9 cellular contexts compared by ENCODE assay signal in genomic region chr7:767941-768729, GRCh38. TPM values are rescaled to one million over a fixed set of nuclear protein-coding genes. Genes with fewer than 3 reads are reported as not detected.
DNase-seq lines count a peak whose midpoint lies in the region; ATAC-seq, FAIRE-seq and TF ChIP-seq lines count a peak whose summit lies in the region.
"Had no signal": no experiment of that assay in that cellular context is flagged by ENCODE, and none has a peak within 500 bp of the region (broad histone marks: within the 10 kb centered on the region; RNA-seq: fewer than 3 reads in every experiment).

No MANE protein-coding gene starts in this region.

- FAIRE-seq in D721Med (lab: Jason Lieb, UNC) = no peak

- BruUV-seq in MCF 10A (replicated peaks; lab: Mats Ljungman, UMichigan) = no TSS peak

- H3K4me3 Mint-ChIP-seq in MCF 10A (ENCODE audit: unreplicated experiment) = peak overlapping the region; percentile 79
- peak overlapping the region; percentile 59 for H3K4me3 Mint-ChIP-seq in natural killer cell

- H3K9me3 Mint-ChIP-seq in MCF 10A (ENCODE audit: unreplicated experiment) (no peaks in the 10 kb centered on the region), natural killer cell (no peaks in the 10 kb centered on the region)

- intact Hi-C loops in MCF 10A (cut with micrococcal nuclease) = no loop called here
- intact Hi-C loops in natural killer cell (cut with micrococcal nuclease) = no loop called here

- CTCF ChIA-PET in MCF 10A (lab: Yijun Ruan, JAX) = interaction anchor here (0.6 to 2.2 kb wide), 7 partner anchors 8 to 450 kb away, joined by 3 to 10 read pairs (median 5); no protein-coding TSS in a partner anchor

- ATAC-seq in natural killer cell (peak in 1 of 3 donors; percentile 71), HG03108 (IDR thresholded peaks at IDR 0.05; ENCODE audit: unreplicated experiment) (no peak), GM18873 (IDR thresholded peaks at IDR 0.05; ENCODE audit: low FRiP score, unreplicated experiment) (no peak)

- DNase-seq in C1 segment of cervical spinal cord (lab: John Stamatoyannopoulos, UW) = peak in 10 of 14 donors; percentile 27 to 96 (median 60)
- DNase-seq in NCI-H1436 treated with DMSO at 0.1 percent for 48 hours (lab: John Stamatoyannopoulos, UW) = peak; percentile 69
- DNase-seq in MCF 10A (ENCODE audit: unreplicated experiment) = peak; percentile 95
- DNase-seq in natural killer cell = no peak
- no peak for DNase-seq in D721Med (ENCODE audit: insufficient read length, low spot score)
- no peak for DNase-seq in foreskin fibroblast
- DNase-seq: DND-41 had no signal

- H3K4me3 ChIP-seq in foreskin fibroblast (ENCODE audit: low read depth in 1 of 2, low read length in 2 of 2) = no peak overlapping the region

- H3K27me3 Mint-ChIP-seq in MCF 10A (ENCODE audit: insufficient read depth, unreplicated experiment) (no peaks in the 10 kb centered on the region), natural killer cell (ENCODE audit: low read depth in 2 of 2) (no peaks in the 10 kb centered on the region)

- TF ChIP-seq CTCF in MCF 10A (IDR thresholded peaks at IDR 0.05; ENCODE audit: unreplicated experiment) (no peak), natural killer cell (IDR thresholded peaks at IDR 0.05) (no peak), D721Med (IDR thresholded peaks at IDR 0.05; ENCODE audit: insufficient read depth, missing control alignments) (no peak), foreskin fibroblast (IDR thresholded peaks at IDR 0.05; ENCODE audit: low read depth, low read length) (no peak)

- H3K27ac Mint-ChIP-seq in MCF 10A (ENCODE audit: low read depth, unreplicated experiment) (peak overlapping the region; percentile 94), natural killer cell (peak overlapping the region in 1 of 2 donors; percentile 56)

- POLR2A ChIA-PET in MCF 10A (lab: Yijun Ruan, JAX) = interaction anchor here (0.7 to 2.4 kb wide), 17 partner anchors 30 to 576 kb away, joined by 3 to 18 read pairs (median 5); partner anchors contain the start of genes DNAAF5, FAM20C, GET4 and PDGFA

- peaks cover 76% of the 10 kb centered on the region for H3K36me3 Mint-ChIP-seq in MCF 10A (ENCODE audit: insufficient read depth, unreplicated experiment)
- H3K36me3 Mint-ChIP-seq in natural killer cell = no peaks in the 10 kb centered on the region

- H3K4me1 Mint-ChIP-seq in MCF 10A (ENCODE audit: insufficient read depth, unreplicated experiment) (no peaks in the 10 kb centered on the region), natural killer cell (no peaks in the 10 kb centered on the region)

RNA-seq across cellular contexts. Expression of gene PRKAR1B, which starts 41.1 kb away (rescaled TPM):
- total RNA-seq in MCF 10A (2022) (25.4 and 31.5 TPM in 2 replicates), natural killer cell (1 to 10 TPM; 2.4 to 3.8 (median 3.0) TPM)

RNA-seq across cellular contexts. Expression of gene DNAAF5, which starts 41.6 kb away (rescaled TPM):
- total RNA-seq in MCF 10A (2022) (35.6 and 37.6 TPM in 2 replicates), natural killer cell (10 to 100 TPM in 2 of 3 donors, 1 to 10 TPM in 1; 6.7 to 10.3 (median 10.3) TPM)

Comparison
In these comparisons a context has a peak if more than half of its experiments do, and no peak if none do; other contexts are left out.
1. DNase-seq: peak in C1 segment of cervical spinal cord (10 of 14), NCI-H1436 treated with DMSO at 0.1 percent for 48 hours (single experiment) and MCF 10A (single experiment); none in natural killer cell (single experiment), D721Med (single experiment) and foreskin fibroblast (0 of 2).